In the genomic region with DNA sequence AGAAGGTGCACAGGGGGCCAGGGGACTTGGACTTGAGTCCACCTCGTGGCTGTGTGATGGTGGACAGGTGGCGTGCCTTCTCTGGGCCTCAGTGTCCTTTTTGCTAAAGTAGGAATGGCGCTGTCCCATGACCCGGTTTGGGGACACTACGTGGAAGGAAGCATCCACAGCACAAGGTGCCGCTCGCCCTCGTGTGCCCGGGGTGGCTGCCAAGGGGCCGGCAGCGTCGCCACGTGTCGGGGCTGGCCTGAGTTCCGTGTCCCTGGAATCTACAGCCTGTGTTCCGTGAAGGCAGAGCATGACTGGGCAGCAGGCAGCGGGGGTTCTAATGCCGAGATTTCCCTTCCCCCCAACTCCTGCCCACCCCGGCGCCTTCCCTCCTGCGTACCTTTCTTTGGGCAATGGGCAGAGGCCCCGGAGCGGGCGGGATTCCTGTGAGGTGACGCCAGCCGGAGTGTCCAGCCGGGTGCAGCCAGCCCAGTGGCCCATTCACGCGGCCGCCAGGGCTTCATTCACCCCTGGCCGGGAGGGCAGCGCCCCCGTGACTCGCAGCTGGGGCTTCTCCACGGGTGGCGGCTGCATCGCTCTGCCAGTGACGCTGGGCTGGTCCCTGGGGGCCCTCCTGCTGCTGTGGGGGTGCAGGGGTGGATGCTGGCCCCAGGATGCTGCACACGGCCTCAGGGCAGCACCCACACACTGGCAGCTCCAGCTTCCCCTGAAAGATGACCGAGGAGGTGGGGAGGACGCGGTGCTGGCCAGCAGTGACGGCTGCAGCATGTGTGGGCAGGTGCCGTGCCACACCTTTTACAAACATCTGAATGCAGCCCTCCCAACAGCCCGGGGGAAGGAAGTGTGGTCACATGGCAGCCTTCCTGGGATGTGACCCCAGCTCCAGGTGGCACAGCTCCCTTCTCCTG, we compare ENCODE assay signal across 10 cellular contexts. TPM values are rescaled to one million over a fixed set of nuclear protein-coding genes. Genes with fewer than 3 reads are reported as not detected.
DNase-seq lines count a peak whose midpoint lies in the region; ATAC-seq and TF ChIP-seq lines count a peak whose summit lies in the region.
"Had no signal": no experiment of that assay in that cellular context is flagged by ENCODE, and none has a peak within 500 bp of the region (broad histone marks: within the 10 kb centered on the region; RNA-seq: fewer than 3 reads in every experiment).

No MANE protein-coding gene starts in this region.

- POLR2A ChIA-PET in WTC11 (lab: Charles Lee) = no interaction called here

- no peaks in the 10 kb centered on the region for H3K36me3 Mint-ChIP-seq in WTC11
- H3K36me3 Mint-ChIP-seq: activated naive CD8-positive, alpha-beta T cell had no signal

- ATAC-seq in WTC11 = no peak

- H3K27me3 Mint-ChIP-seq in WTC11 (ENCODE audit: low read depth) = peaks cover 83% of the 10 kb centered on the region

- no peak overlapping the region for H3K4me3 Mint-ChIP-seq in WTC11
- H3K4me3 Mint-ChIP-seq: activated naive CD8-positive, alpha-beta T cell had no signal

- no peaks in the 10 kb centered on the region for H3K9me3 Mint-ChIP-seq in WTC11

- peak overlapping the region in 1 of 4 donors; percentile 15 for H3K4me3 ChIP-seq in tibial nerve

- DNase-seq in NOMO-1 treated with DMSO at 0.1 percent for 48 hours (lab: John Stamatoyannopoulos, UW; ENCODE audit: unreplicated experiment) (peak; percentile 22), NOMO-1 treated with dmso at 0.1 percent for 144 hours (lab: John Stamatoyannopoulos, UW; ENCODE audit: unreplicated experiment) (no peak), WTC11 (ENCODE audit: low spot score) (no peak), ureter (ENCODE audit: low spot score) (peak; percentile 85), inferior parietal cortex (ENCODE audit: extremely low spot score) (no peak), tibial nerve (ENCODE audit: low spot score in 2 of 2) (no peak)
- no peak for DNase-seq in activated CD4-positive, alpha-beta T cell treated with anti-CD3 and anti-CD28 coated beads for 48 hours
- DNase-seq: T-helper 1 cell had no signal

- no peak for TF ChIP-seq EP300 in tibial nerve (IDR thresholded peaks at IDR 0.05)

- H3K4me1 ChIP-seq in tibial nerve = peaks cover 0 to 29% (median 5%) of the 10 kb centered on the region in 4 donors

- CTCF ChIA-PET in WTC11 (lab: Charles Lee) = interaction anchor here (0.9 to 1.9 kb wide), 4 partner anchors 30 to 396 kb away, joined by 3 to 6 read pairs (median 4); no protein-coding TSS in a partner anchor

- WGBS in tibial nerve, 2 donors = 58 to 74% methylated on average over 31 to 44 of the region's 45 CpGs

- no peaks in the 10 kb centered on the region for H3K36me3 ChIP-seq in tibial nerve

- H3K27me3 ChIP-seq in layer of hippocampus (ENCODE audit: control insufficient read depth, insufficient read depth, low read length) = peaks cover 5% of the 10 kb centered on the region
- H3K27me3 ChIP-seq in tibial nerve = peaks cover 0 to 91% of the 10 kb centered on the region in 2 donors

- H3K4me1 Mint-ChIP-seq in WTC11 = peaks cover 23% of the 10 kb centered on the region

- TF ChIP-seq CTCF in WTC11 (IDR thresholded peaks at IDR 0.05) (no peak), tibial nerve (IDR thresholded peaks at IDR 0.05) (no peak)

- H3K27ac ChIP-seq in layer of hippocampus (ENCODE audit: low read depth, low read length) (peak overlapping the region; percentile 10), tibial nerve (no peak overlapping the region)

- no peaks in the 10 kb centered on the region for H3K9me3 ChIP-seq in tibial nerve

- H3K27ac Mint-ChIP-seq in WTC11 = no peak overlapping the region
- H3K27ac Mint-ChIP-seq: activated naive CD8-positive, alpha-beta T cell had no signal

- no peak for TF ChIP-seq POLR2A in tibial nerve (IDR thresholded peaks at IDR 0.05)

TF ChIP-seq in WTC11, 78 proteins besides CTCF, POLR2A, EP300 and RAD21:
- TF ChIP-seq, protein P1, sequence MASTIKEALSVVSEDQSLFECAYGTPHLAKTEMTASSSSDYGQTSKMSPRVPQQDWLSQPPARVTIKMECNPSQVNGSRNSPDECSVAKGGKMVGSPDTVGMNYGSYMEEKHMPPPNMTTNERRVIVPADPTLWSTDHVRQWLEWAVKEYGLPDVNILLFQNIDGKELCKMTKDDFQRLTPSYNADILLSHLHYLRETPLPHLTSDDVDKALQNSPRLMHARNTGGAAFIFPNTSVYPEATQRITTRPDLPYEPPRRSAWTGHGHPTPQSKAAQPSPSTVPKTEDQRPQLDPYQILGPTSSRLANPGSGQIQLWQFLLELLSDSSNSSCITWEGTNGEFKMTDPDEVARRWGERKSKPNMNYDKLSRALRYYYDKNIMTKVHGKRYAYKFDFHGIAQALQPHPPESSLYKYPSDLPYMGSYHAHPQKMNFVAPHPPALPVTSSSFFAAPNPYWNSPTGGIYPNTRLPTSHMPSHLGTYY (CRISPR knock-in tag; IDR thresholded peaks at IDR 0.05) = no peak
- TF ChIP-seq FOXP1 (CRISPR knock-in tag; IDR thresholded peaks at IDR 0.05; ENCODE audit: borderline replicate concordance) (peak; percentile 34; the same call in 1 of the 2 replicates), E2F1 (CRISPR knock-in tag; IDR thresholded peaks at IDR 0.05) (no peak)
- TF ChIP-seq, protein P2, sequence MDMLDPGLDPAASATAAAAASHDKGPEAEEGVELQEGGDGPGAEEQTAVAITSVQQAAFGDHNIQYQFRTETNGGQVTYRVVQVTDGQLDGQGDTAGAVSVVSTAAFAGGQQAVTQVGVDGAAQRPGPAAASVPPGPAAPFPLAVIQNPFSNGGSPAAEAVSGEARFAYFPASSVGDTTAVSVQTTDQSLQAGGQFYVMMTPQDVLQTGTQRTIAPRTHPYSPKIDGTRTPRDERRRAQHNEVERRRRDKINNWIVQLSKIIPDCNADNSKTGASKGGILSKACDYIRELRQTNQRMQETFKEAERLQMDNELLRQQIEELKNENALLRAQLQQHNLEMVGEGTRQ (CRISPR knock-in tag; IDR thresholded peaks at IDR 0.05) = peak; percentile 17; the same call in 1 of the 2 replicates

RNA-seq across cellular contexts. Expression of gene DOK7, which starts 21.2 kb away (rescaled TPM):
- 0.22 to 0.46 TPM (median 0.44 TPM) in 3 replicates for total RNA-seq in WTC11 (2021)
- total RNA-seq in ureter = 4.5 TPM
- total RNA-seq in tibial nerve = under 1 TPM in 1 of 4 donors, not detected in 3; 0.66 TPM

RNA-seq across cellular contexts. Expression of gene HGFAC, which starts 42.5 kb away (rescaled TPM):
- total RNA-seq in WTC11 (2021) = 0.20 to 0.76 TPM (median 0.48 TPM) in 3 replicates
- not detected for total RNA-seq in ureter
- not detected for total RNA-seq in tibial nerve

RNA-seq across cellular contexts. Expression of gene LRPAP1, which starts 47.9 kb away (rescaled TPM):
- total RNA-seq in WTC11 (2021) = 90.8 to 106 TPM (median 97.4 TPM) in 3 replicates
- total RNA-seq in ureter = 145 TPM
- total RNA-seq in tibial nerve = 100 to 1,000 TPM in 3 of 4 donors, 10 to 100 TPM in 1; 68.1 to 169 (median 108) TPM

Comparison
In these comparisons a context has a peak if more than half of its experiments do, and no peak if none do; other contexts are left out.
1. DNase-seq: peak in NOMO-1 treated with DMSO at 0.1 percent for 48 hours (single experiment) and ureter (single experiment); none in NOMO-1 treated with dmso at 0.1 percent for 144 hours (single experiment), WTC11 (single experiment), inferior parietal cortex (single experiment), tibial nerve (0 of 2) and activated CD4-positive, alpha-beta T cell treated with anti-CD3 and anti-CD28 coated beads for 48 hours (single experiment).